20 cellular contexts compared by ENCODE assay signal in the genomic region with DNA sequence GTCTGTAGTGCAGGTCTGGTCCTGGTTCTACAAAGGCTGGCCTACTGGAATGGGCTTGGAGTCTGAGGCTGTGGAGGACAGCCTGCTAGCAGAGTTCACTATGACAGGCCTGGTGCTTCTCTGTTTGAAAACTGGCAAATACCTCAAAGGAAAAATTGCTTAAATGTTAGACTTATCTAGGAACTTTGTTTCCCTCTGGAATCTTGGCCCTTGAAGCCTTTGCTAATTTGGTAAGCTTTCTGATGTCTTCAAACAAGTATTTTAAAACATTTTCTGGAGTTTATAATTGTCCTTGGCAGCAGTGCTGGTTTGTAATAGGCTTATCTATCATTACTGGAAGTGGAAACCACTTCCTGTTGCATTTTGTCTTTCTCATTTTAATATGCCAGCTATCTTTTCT.
DNase-seq lines count a peak whose midpoint lies in the region; ATAC-seq, FAIRE-seq and TF ChIP-seq lines count a peak whose summit lies in the region.
"Had no signal": no experiment of that assay in that cellular context is flagged by ENCODE, and none has a peak within 500 bp of the region (broad histone marks: within the 10 kb centered on the region; RNA-seq: fewer than 3 reads in every experiment).

No MANE protein-coding gene starts in this region.

- no peak overlapping the region for H3K9ac ChIP-seq in endothelial cell of umbilical vein (replicated peaks; ENCODE audit: extremely low read depth, insufficient read depth, low read length)

- H3K27ac ChIP-seq in endothelial cell of umbilical vein (ENCODE audit: insufficient read depth, low read depth, low read length), result no peak overlapping the region
- no peak overlapping the region for H3K27ac ChIP-seq in osteoblast (ENCODE audit: low read depth, low read length)
- H3K27ac ChIP-seq: A549, body of pancreas, epithelial cell of prostate had no signal

- dilution Hi-C loops in endothelial cell of umbilical vein (cut with MboI; ENCODE audit: extremely low pct_ligation_motif_present, low sequenced_read_pairs), result no loop called here

- TF ChIP-seq CTCF in activated CD8-positive, alpha-beta T cell treated with anti-CD3 and anti-CD28 coated beads for 36 hours (IDR thresholded peaks at IDR 0.05), result no peak
- no peak for TF ChIP-seq CTCF in endothelial cell of umbilical vein (IDR thresholded peaks at IDR 0.05; ENCODE audit: extremely low read depth in 1 of 2, insufficient read depth in 1 of 2, low read depth in 1 of 2, low read length in 2 of 2)
- no peak for TF ChIP-seq CTCF in osteoblast (IDR thresholded peaks at IDR 0.05; ENCODE audit: extremely low read depth, low read depth, low read length)

- peaks cover 2% of the 10 kb centered on the region for H3K27me3 Mint-ChIP-seq in activated CD8-positive, alpha-beta T cell treated with anti-CD3 and anti-CD28 coated beads, Interleukin-2, amount 10 ng/mL, durations not matched to agents 7 days and 5 days (ENCODE audit: low read depth)
- H3K27me3 Mint-ChIP-seq in activated CD8-positive, alpha-beta T cell treated with anti-CD3 and anti-CD28 coated beads for 36 hours, result peaks cover 1% of the 10 kb centered on the region
- H3K27me3 Mint-ChIP-seq: stimulated activated naive CD8-positive, alpha-beta T cell treated with anti-CD3 and anti-CD28 coated beads, Interleukin-15, amount 100 ng/mL, for 72 hours had no signal

- H3K4me2 ChIP-seq in endothelial cell of umbilical vein (ENCODE audit: insufficient read depth, low read length) (no peak overlapping the region), osteoblast (ENCODE audit: insufficient read depth, low read length) (no peak overlapping the region)
- H3K4me2 ChIP-seq: A549 had no signal

- H3K4me1 Mint-ChIP-seq in activated CD8-positive, alpha-beta T cell treated with anti-CD3 and anti-CD28 coated beads, Interleukin-2, amount 10 ng/mL, durations not matched to agents 7 days and 5 days (ENCODE audit: low read depth), result peaks cover 17% of the 10 kb centered on the region
- H3K4me1 Mint-ChIP-seq in activated CD8-positive, alpha-beta T cell treated with anti-CD3 and anti-CD28 coated beads for 36 hours (ENCODE audit: low read depth), result peaks cover 14% of the 10 kb centered on the region
- H3K4me1 Mint-ChIP-seq: nephron progenitor cell had no signal

- H2AFZ ChIP-seq in endothelial cell of umbilical vein (ENCODE audit: low read depth, low read length) (no peak overlapping the region), osteoblast (ENCODE audit: low read length) (peak overlapping the region; percentile 27)

- H3K27ac Mint-ChIP-seq in activated CD8-positive, alpha-beta T cell treated with anti-CD3 and anti-CD28 coated beads, Interleukin-2, amount 10 ng/mL, durations not matched to agents 7 days and 5 days, result peak overlapping the region; percentile 80
- no peak overlapping the region for H3K27ac Mint-ChIP-seq in activated CD8-positive, alpha-beta T cell treated with anti-CD3 and anti-CD28 coated beads for 36 hours
- H3K27ac Mint-ChIP-seq: nephron progenitor cell; T-helper 1 cell treated with Interleukin-12 subunit alpha and Interleukin-12 subunit beta and Interleukin-4 antibody, amounts not matched to agents 30 μg/mL and 1 μg/mL, for 36 hours had no signal

- H3K36me3 Mint-ChIP-seq in activated CD8-positive, alpha-beta T cell treated with anti-CD3 and anti-CD28 coated beads, Interleukin-2, amount 10 ng/mL, durations not matched to agents 7 days and 5 days (ENCODE audit: low read depth), result peaks cover 9% of the 10 kb centered on the region
- H3K36me3 Mint-ChIP-seq in activated CD8-positive, alpha-beta T cell treated with anti-CD3 and anti-CD28 coated beads for 36 hours (ENCODE audit: low read depth), result no peaks in the 10 kb centered on the region

- POLR2A ChIA-PET in activated CD8-positive, alpha-beta T cell treated with anti-CD3 and anti-CD28 coated beads, Interleukin-2, amount 10 ng/mL, durations not matched to agents 7 days and 5 days (lab: Charles Lee), result no interaction called here
- POLR2A ChIA-PET in activated CD8-positive, alpha-beta T cell treated with anti-CD3 and anti-CD28 coated beads for 36 hours (lab: Charles Lee), result no interaction called here
- POLR2A ChIA-PET in endothelial cell of umbilical vein (lab: Charles Lee), result no interaction called here

- H3K4me1 ChIP-seq in endothelial cell of umbilical vein (ENCODE audit: control insufficient read depth, extremely low read depth, insufficient read depth, low read length), result no peaks in the 10 kb centered on the region
- H3K4me1 ChIP-seq in osteoblast (ENCODE audit: insufficient read depth, low read length), result peaks cover 6% of the 10 kb centered on the region
- H3K4me1 ChIP-seq: A549, body of pancreas had no signal

- H3K9me3 ChIP-seq in endothelial cell of umbilical vein (replicated peaks; ENCODE audit: control insufficient read depth, insufficient read depth, low read length) (no peaks in the 10 kb centered on the region), osteoblast (ENCODE audit: low read depth, low read length) (no peaks in the 10 kb centered on the region)
- H3K9me3 ChIP-seq: A549 had no signal

- intact Hi-C loops in activated CD8-positive, alpha-beta T cell treated with anti-CD3 and anti-CD28 coated beads for 36 hours (cut with micrococcal nuclease), result no loop called here
- intact Hi-C loops in endothelial cell of umbilical vein (cut with micrococcal nuclease), result no loop called here

- no TSS peak for BruUV-seq in endothelial cell of umbilical vein (replicated peaks; lab: Mats Ljungman, UMichigan)

- H3K27me3 ChIP-seq in endothelial cell of umbilical vein (ENCODE audit: control insufficient read depth in 2 of 2, insufficient read depth in 2 of 2, low read length in 2 of 2) (no peaks in the 10 kb centered on the region), osteoblast (ENCODE audit: insufficient read depth, low read length) (no peaks in the 10 kb centered on the region)
- H3K27me3 ChIP-seq: body of pancreas had no signal

- no peak overlapping the region for H3K4me3 ChIP-seq in endothelial cell of umbilical vein (replicated peaks in 1 of 3; ENCODE audit: insufficient read depth in 1 of 3, low read depth in 1 of 3, low read length in 3 of 3)
- H3K4me3 ChIP-seq in osteoblast (ENCODE audit: insufficient read depth, low read length), result no peak overlapping the region
- H3K4me3 ChIP-seq: A549, body of pancreas had no signal

- H3K36me3 ChIP-seq in endothelial cell of umbilical vein (ENCODE audit: control insufficient read depth in 2 of 2, extremely low read depth in 1 of 2, insufficient read depth in 2 of 2, low read length in 2 of 2) (no peaks in the 10 kb centered on the region), osteoblast (ENCODE audit: insufficient read depth, low read length) (no peaks in the 10 kb centered on the region)

- ATAC-seq in activated CD8-positive, alpha-beta T cell treated with anti-CD3 and anti-CD28 coated beads, Interleukin-2, amount 10 ng/mL, durations not matched to agents 7 days and 5 days, result no peak
- ATAC-seq in activated CD8-positive, alpha-beta T cell treated with anti-CD3 and anti-CD28 coated beads for 36 hours, result no peak
- ATAC-seq in HG02885 (IDR thresholded peaks at IDR 0.05; ENCODE audit: poor library complexity, unreplicated experiment), result no peak
- no peak for ATAC-seq in esophagus mucosa
- ATAC-seq: A549; body of pancreas; HCT116; stimulated activated naive CD8-positive, alpha-beta T cell treated with anti-CD3 and anti-CD28 coated beads, Interleukin-15, amount 100 ng/mL, for 72 hours had no signal

- H4K20me1 ChIP-seq in endothelial cell of umbilical vein (replicated peaks; ENCODE audit: control insufficient read depth, extremely low read depth, insufficient read depth, low read length), result no peaks in the 10 kb centered on the region
- no peaks in the 10 kb centered on the region for H4K20me1 ChIP-seq in osteoblast (ENCODE audit: insufficient read depth, low read length)

- no peaks in the 10 kb centered on the region for H3K9me1 ChIP-seq in endothelial cell of umbilical vein (replicated peaks; ENCODE audit: control insufficient read depth, extremely low read depth, insufficient read depth, low read length)

- H3K4me3 Mint-ChIP-seq in activated CD8-positive, alpha-beta T cell treated with anti-CD3 and anti-CD28 coated beads, Interleukin-2, amount 10 ng/mL, durations not matched to agents 7 days and 5 days, result no peak overlapping the region
- H3K4me3 Mint-ChIP-seq in activated CD8-positive, alpha-beta T cell treated with anti-CD3 and anti-CD28 coated beads for 36 hours, result no peak overlapping the region
- H3K4me3 Mint-ChIP-seq: nephron progenitor cell; stimulated activated naive CD8-positive, alpha-beta T cell treated with anti-CD3 and anti-CD28 coated beads, Interleukin-15, amount 100 ng/mL, for 72 hours; T-helper 1 cell treated with Interleukin-12 subunit alpha and Interleukin-12 subunit beta and Interleukin-4 antibody, amounts not matched to agents 30 μg/mL and 1 μg/mL, for 36 hours had no signal

- no peak for TF ChIP-seq POLR2A in endothelial cell of umbilical vein (IDR thresholded peaks at IDR 0.05; ENCODE audit: low read depth, low read length)

- H3K9me3 Mint-ChIP-seq in activated CD8-positive, alpha-beta T cell treated with anti-CD3 and anti-CD28 coated beads, Interleukin-2, amount 10 ng/mL, durations not matched to agents 7 days and 5 days (ENCODE audit: insufficient read depth), result peaks cover 6% of the 10 kb centered on the region
- H3K9me3 Mint-ChIP-seq in activated CD8-positive, alpha-beta T cell treated with anti-CD3 and anti-CD28 coated beads for 36 hours, result no peaks in the 10 kb centered on the region
- H3K9me3 Mint-ChIP-seq: nephron progenitor cell; stimulated activated naive CD8-positive, alpha-beta T cell treated with anti-CD3 and anti-CD28 coated beads, Interleukin-15, amount 100 ng/mL, for 72 hours; T-helper 1 cell treated with Interleukin-12 subunit alpha and Interleukin-12 subunit beta and Interleukin-4 antibody, amounts not matched to agents 30 μg/mL and 1 μg/mL, for 36 hours had no signal

- DNase-seq in activated CD8-positive, alpha-beta T cell treated with anti-CD3 and anti-CD28 coated beads, Interleukin-2, amount 10 ng/mL, durations not matched to agents 7 days and 5 days, result no peak
- DNase-seq in activated CD8-positive, alpha-beta T cell treated with anti-CD3 and anti-CD28 coated beads for 36 hours, result no peak
- DNase-seq in NCI-H226 (peak; percentile 18), endothelial cell of umbilical vein (ENCODE audit: low read depth, low spot score) (peak; percentile 2), osteoblast (ENCODE audit: insufficient read length, low spot score, missing footprints) (peak; percentile 10), activated gamma-delta T cell (lab: John Stamatoyannopoulos, UW) (no peak)
- DNase-seq: activated gamma-delta T cell treated with Interleukin-2 at 50 U/mL for 16 hours; body of pancreas; cortex of kidney; NCI-H446; nephron progenitor cell; stimulated activated naive CD8-positive, alpha-beta T cell treated with anti-CD3 and anti-CD28 coated beads, Interleukin-15, amount 100 ng/mL, for 72 hours had no signal

- CTCF ChIA-PET in activated CD8-positive, alpha-beta T cell treated with anti-CD3 and anti-CD28 coated beads, Interleukin-2, amount 10 ng/mL, durations not matched to agents 7 days and 5 days (lab: Charles Lee), result interaction anchor here (1.2 kb wide), 1 partner anchor 27 kb away, joined by 5 read pairs; no protein-coding TSS in a partner anchor
- CTCF ChIA-PET in activated CD8-positive, alpha-beta T cell treated with anti-CD3 and anti-CD28 coated beads for 36 hours (lab: Charles Lee), result no interaction called here
- CTCF ChIA-PET in endothelial cell of umbilical vein (lab: Charles Lee), result interaction anchor here (1.6 kb wide), 1 partner anchor 10 kb away, joined by 4 read pairs; no protein-coding TSS in a partner anchor

- no peak for FAIRE-seq in endothelial cell of umbilical vein (lab: Jason Lieb, UNC)
- FAIRE-seq: A549, islet of Langerhans, urothelium cell line had no signal

- no peaks in the 10 kb centered on the region for H3K79me2 ChIP-seq in endothelial cell of umbilical vein (ENCODE audit: control insufficient read depth, insufficient read depth, low read length)
- no peaks in the 10 kb centered on the region for H3K79me2 ChIP-seq in osteoblast (ENCODE audit: insufficient read depth, low read length)

Comparison
In these comparisons a context has a peak if more than half of its experiments do, and no peak if none do; other contexts are left out.
1. DNase-seq: peak in NCI-H226 (single experiment), endothelial cell of umbilical vein (single experiment) and osteoblast (single experiment); none in activated CD8-positive, alpha-beta T cell treated with anti-CD3 and anti-CD28 coated beads, Interleukin-2, amount 10 ng/mL, durations not matched to agents 7 days and 5 days (single experiment), activated CD8-positive, alpha-beta T cell treated with anti-CD3 and anti-CD28 coated beads for 36 hours (single experiment) and activated gamma-delta T cell (single experiment).